In genomic region chr3:197665142-197665491, GRCh38 we compare ENCODE assay signal across 8 cellular contexts.
DNase-seq lines count a peak whose midpoint lies in the region; ATAC-seq and TF ChIP-seq lines count a peak whose summit lies in the region.
"Not testable (repeated sequence)": the region's sequence is repeated elsewhere in the genome, so short reads cannot be mapped to it uniquely, and the experiment has no call there.

No MANE protein-coding gene starts in this region.

- H3K36me3 ChIP-seq in HEK293 (ENCODE audit: control insufficient read depth in 2 of 2, insufficient read depth in 1 of 2, low read length in 2 of 2); SK-N-SH (replicated peaks in 1 of 2; ENCODE audit: control insufficient read depth in 1 of 2, insufficient read depth in 2 of 2, low read length in 1 of 2); body of pancreas (replicated peaks in 1 of 2; ENCODE audit: insufficient read depth in 1 of 2, low read depth in 2 of 2); sigmoid colon: not testable (repeated sequence)

- POLR2A ChIA-PET in HEK293 (lab: Yijun Ruan, JAX); SK-N-SH (lab: Yijun Ruan, JAX): not testable (repeated sequence)

- not testable (repeated sequence) for H4K20me1 ChIP-seq in SK-N-SH (ENCODE audit: insufficient read depth)

- TF ChIP-seq POLR2A in body of pancreas (IDR thresholded peaks at IDR 0.05); sigmoid colon (IDR thresholded peaks at IDR 0.05): not testable (repeated sequence)

- H3K4me3 ChIP-seq in AG10803 (ENCODE audit: low read length), result peak overlapping the region; percentile 39
- H3K4me3 ChIP-seq in HEK293 (ENCODE audit: low read depth, low read length), result peak overlapping the region; percentile 30
- H3K4me3 ChIP-seq in SK-N-SH (ENCODE audit: low read depth in 2 of 2, low read length in 1 of 2), result peak overlapping the region; percentile 35 to 37; a peak in 3 of 4 replicates
- not testable (repeated sequence) for H3K4me3 ChIP-seq in body of pancreas
- peak overlapping the region in 3 of 4 donors; percentile 32 to 44 (median 40) for H3K4me3 ChIP-seq in sigmoid colon

- H3K27ac ChIP-seq in HEK293 (ENCODE audit: extremely low read depth, low read depth, low read length); SK-N-SH (ENCODE audit: low read depth in 2 of 2, low read length in 1 of 2); body of pancreas; sigmoid colon: not testable (repeated sequence)

- H3F3A ChIP-seq in SK-N-SH (replicated peaks; ENCODE audit: insufficient read depth), result not testable (repeated sequence)

- not testable (repeated sequence) for TF ChIP-seq RAD21 in SK-N-SH (IDR thresholded peaks at IDR 0.05; ENCODE audit: low read length)

- H3K4me1 ChIP-seq in HEK293 (ENCODE audit: control insufficient read depth, insufficient read depth, low read length); SK-N-SH (ENCODE audit: control insufficient read depth in 1 of 2, insufficient read depth in 2 of 2, low read depth in 1 of 2, low read length in 1 of 2); sigmoid colon: not testable (repeated sequence)
- H3K4me1 ChIP-seq in body of pancreas, result peaks cover 30% of the 10 kb centered on the region

- not testable (repeated sequence) for H3K9ac ChIP-seq in SK-N-SH

- H3K9me2 ChIP-seq in SK-N-SH, result not testable (repeated sequence)

- not testable (repeated sequence) for DNase-seq in AG10803 (ENCODE audit: low read depth); SK-N-SH; body of pancreas; left ventricle myocardium superior; sigmoid colon

- CTCF ChIA-PET in HEK293 (lab: Yijun Ruan, JAX); SK-N-SH (lab: Yijun Ruan, JAX): not testable (repeated sequence)

- intact Hi-C loops in body of pancreas (cut with DNase I); left ventricle myocardium superior (cut with micrococcal nuclease); sigmoid colon (cut with DNase I): not testable (repeated sequence)

- TF ChIP-seq EP300 in SK-N-SH (IDR thresholded peaks at IDR 0.05; ENCODE audit: borderline replicate concordance in 1 of 2, low read depth in 1 of 2, low read length in 1 of 2); sigmoid colon (IDR thresholded peaks at IDR 0.05): not testable (repeated sequence)

- WGBS in SK-N-SH (ENCODE audit: low lambda C conversion rate), result no CpG with 5 or more reads among the region's 32 CpGs
- WGBS in body of pancreas, 2 donors, result 0% methylated on average over 2 to 5 of the region's 32 CpGs
- 0 to 2% methylated on average over 4 to 5 of the region's 32 CpGs for WGBS in sigmoid colon, 2 donors

- not testable (repeated sequence) for H2AFZ ChIP-seq in SK-N-SH (ENCODE audit: low read depth)

- not testable (repeated sequence) for H3K27me3 ChIP-seq in SK-N-SH (ENCODE audit: insufficient read depth); body of pancreas; sigmoid colon

- H3K9me3 ChIP-seq in HEK293 (ENCODE audit: control insufficient read depth, insufficient read depth, low read depth, low read length); SK-N-SH; body of pancreas; sigmoid colon: not testable (repeated sequence)

- ATAC-seq in GM19025 (IDR thresholded peaks at IDR 0.05; ENCODE audit: low read depth, unreplicated experiment), result peak; percentile 75
- peak; percentile 89 for ATAC-seq in HG03342 (IDR thresholded peaks at IDR 0.05; ENCODE audit: unreplicated experiment)
- ATAC-seq in body of pancreas, result peak; percentile 90
- peak; percentile 96 for ATAC-seq in left ventricle myocardium superior

- H3K4me2 ChIP-seq in SK-N-SH, result peak overlapping the region; percentile 71

- not testable (repeated sequence) for TF ChIP-seq CTCF in AG10803 (conservative IDR thresholded peaks at IDR 0.05; ENCODE audit: low read length); HEK293 (tag by site-specific recombination; IDR thresholded peaks at IDR 0.05); body of pancreas (IDR thresholded peaks at IDR 0.05); sigmoid colon (IDR thresholded peaks at IDR 0.05)
- TF ChIP-seq CTCF in SK-N-SH (IDR thresholded peaks at IDR 0.05), result peak; percentile 38

- H3K79me2 ChIP-seq in SK-N-SH (ENCODE audit: insufficient read depth), result not testable (repeated sequence)
